ENCODE assay signal across 17 cellular contexts in the genomic region with DNA sequence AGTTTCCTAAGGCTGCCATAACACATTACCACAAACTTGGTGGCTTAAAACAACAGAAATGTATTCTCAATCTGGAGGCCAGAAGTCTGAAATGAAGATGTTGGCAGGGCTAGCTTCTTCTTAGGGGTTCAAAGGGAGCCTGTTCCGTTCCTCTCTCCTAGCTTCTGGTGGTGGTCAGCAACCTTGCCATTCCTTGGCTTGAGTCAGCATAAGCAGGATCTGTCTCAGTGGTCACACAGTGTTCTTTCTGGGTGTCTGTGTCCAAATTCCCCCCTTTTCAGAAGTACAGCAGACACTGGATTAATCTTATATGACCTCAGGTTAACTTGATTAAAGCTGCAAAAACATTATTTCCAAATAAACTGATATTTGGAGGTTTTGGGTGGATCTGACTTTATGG. TPM values are rescaled to one million over a fixed set of nuclear protein-coding genes. Genes with fewer than 3 reads are reported as not detected.
"Had no signal": no experiment of that assay in that cellular context is flagged by ENCODE, and none has a peak within 500 bp of the region (broad histone marks: within the 10 kb centered on the region; RNA-seq: fewer than 3 reads in every experiment).

No MANE protein-coding gene starts in this region.

- H3K27ac ChIP-seq: body of pancreas, thyroid gland had no signal

- H3K4me1 ChIP-seq: psoas muscle had no signal

- H3K9me3 ChIP-seq: adrenal gland, body of pancreas, psoas muscle, thyroid gland had no signal

- H3K9me3 Mint-ChIP-seq: activated CD4-positive, alpha-beta memory T cell treated with anti-CD3 and anti-CD28 coated beads, Interleukin-2, amount 10 ng/mL, durations not matched to agents 7 days and 5 days; activated T-cell treated with anti-CD3 and anti-CD28 coated beads, Interleukin-2, amount 50 U/mL, for 4 hours; central memory CD8-positive, alpha-beta T cell; nephron progenitor cell had no signal

- H3K27ac Mint-ChIP-seq: activated CD4-positive, alpha-beta memory T cell treated with anti-CD3 and anti-CD28 coated beads, Interleukin-2, amount 10 ng/mL, durations not matched to agents 7 days and 5 days; nephron progenitor cell; stimulated activated naive B cell treated with anti-CD40 and anti-IgM and Interleukin-4, amounts not matched to agents 10 μg/mL and 1 μg/mL and 100 μg/mL, for 72 hours had no signal

- DNase-seq: activated CD4-positive, alpha-beta memory T cell treated with anti-CD3 and anti-CD28 coated beads, Interleukin-2, amount 10 ng/mL, durations not matched to agents 7 days and 5 days; activated CD4-positive, alpha-beta T cell treated with anti-CD3 and anti-CD28 coated beads for 4 hours; activated effector memory CD4-positive, alpha-beta T cell treated with Interleukin-2 at 50 U/mL for 16 hours; activated naive CD4-positive, alpha-beta T cell treated with anti-CD3 and anti-CD28 coated beads, Interleukin-2, amount 50 U/mL, for 16 hours; activated T-cell treated with anti-CD3 and anti-CD28 coated beads, Interleukin-2, amount 50 U/mL, for 4 hours; adrenal gland; body of pancreas; effector memory CD4-positive, alpha-beta T cell; hippocampal formation; left ventricle myocardium superior; nephron progenitor cell; psoas muscle; stimulated activated CD4-positive, alpha-beta T cell treated with anti-CD3 and anti-CD28 coated beads, Interleukin-2, amount 100 ng/mL, for 48 hours; stimulated activated naive B cell treated with anti-CD40 and anti-IgM and Interleukin-4, amounts not matched to agents 10 μg/mL and 1 μg/mL and 100 μg/mL, for 72 hours; T-helper 2 cell; thyroid gland had no signal

- H3K4me3 Mint-ChIP-seq: activated CD4-positive, alpha-beta memory T cell treated with anti-CD3 and anti-CD28 coated beads, Interleukin-2, amount 10 ng/mL, durations not matched to agents 7 days and 5 days; activated T-cell treated with anti-CD3 and anti-CD28 coated beads, Interleukin-2, amount 50 U/mL, for 4 hours; central memory CD8-positive, alpha-beta T cell; stimulated activated naive B cell treated with anti-CD40 and anti-IgM and Interleukin-4, amounts not matched to agents 10 μg/mL and 1 μg/mL and 100 μg/mL, for 72 hours had no signal

- H3K27me3 ChIP-seq: adrenal gland, body of pancreas, thyroid gland had no signal

- H3K4me3 ChIP-seq: body of pancreas, thyroid gland had no signal

- H3K36me3 ChIP-seq: adrenal gland, thyroid gland had no signal

RNA-seq across cellular contexts. Expression of a gene that starts 2.1 kb away (rescaled TPM):
- total RNA-seq: activated CD4-positive, alpha-beta memory T cell treated with anti-CD3 and anti-CD28 coated beads, Interleukin-2, amount 10 ng/mL, durations not matched to agents 7 days and 5 days had no signal
